ENCODE assay signal across 1 cellular context in the genomic region with DNA sequence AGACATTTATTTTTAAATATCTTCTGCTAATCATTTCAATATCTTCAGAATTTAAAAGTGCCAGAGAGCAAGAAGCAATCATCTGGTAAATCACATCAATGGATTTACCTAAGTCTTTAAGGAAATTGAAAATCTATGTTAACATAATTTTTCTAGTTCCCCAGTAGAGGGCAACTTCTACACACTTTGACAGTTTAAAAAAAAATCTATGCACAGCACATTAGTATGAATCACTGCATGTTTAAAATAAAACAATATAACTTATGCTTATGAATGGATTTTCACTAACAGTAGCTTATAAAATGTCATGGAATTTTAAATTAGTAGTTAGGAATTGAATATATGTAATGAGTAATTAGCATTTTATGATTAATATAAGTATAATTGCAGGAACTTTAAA.
TF ChIP-seq lines count a peak whose summit lies in the region.

No MANE protein-coding gene starts in this region.

TF ChIP-seq in GM23338, 12 proteins besides CTCF, POLR2A, EP300 and RAD21 (continued from another document):
- TF ChIP-seq NANOG (IDR thresholded peaks at IDR 0.05; ENCODE audit: borderline replicate concordance) (no peak), POLR2AphosphoS5 (IDR thresholded peaks at IDR 0.05; ENCODE audit: low read depth) (no peak), CREB1 (CRISPR knock-in tag; IDR thresholded peaks at IDR 0.05; ENCODE audit: low read depth) (no peak), ZNF114 (CRISPR knock-in tag; IDR thresholded peaks at IDR 0.05) (no peak)
- TF ChIP-seq, protein P1, sequence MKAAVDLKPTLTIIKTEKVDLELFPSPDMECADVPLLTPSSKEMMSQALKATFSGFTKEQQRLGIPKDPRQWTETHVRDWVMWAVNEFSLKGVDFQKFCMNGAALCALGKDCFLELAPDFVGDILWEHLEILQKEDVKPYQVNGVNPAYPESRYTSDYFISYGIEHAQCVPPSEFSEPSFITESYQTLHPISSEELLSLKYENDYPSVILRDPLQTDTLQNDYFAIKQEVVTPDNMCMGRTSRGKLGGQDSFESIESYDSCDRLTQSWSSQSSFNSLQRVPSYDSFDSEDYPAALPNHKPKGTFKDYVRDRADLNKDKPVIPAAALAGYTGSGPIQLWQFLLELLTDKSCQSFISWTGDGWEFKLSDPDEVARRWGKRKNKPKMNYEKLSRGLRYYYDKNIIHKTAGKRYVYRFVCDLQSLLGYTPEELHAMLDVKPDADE (IDR thresholded peaks at IDR 0.05), result no peak
